Comparison of ENCODE assay signal across 11 cellular contexts in genomic region chr3:152127058-152127457, GRCh38.
DNase-seq lines count a peak whose midpoint lies in the region; ATAC-seq lines count a peak whose summit lies in the region.
"Had no signal": no experiment of that assay in that cellular context is flagged by ENCODE, and none has a peak within 500 bp of the region (broad histone marks: within the 10 kb centered on the region; RNA-seq: fewer than 3 reads in every experiment).

No MANE protein-coding gene starts in this region.

- intact Hi-C loops in head of caudate nucleus (cut with DNase I) = no loop called here

- no peaks in the 10 kb centered on the region for H3K27me3 Mint-ChIP-seq in stimulated activated naive CD8-positive, alpha-beta T cell treated with anti-CD3 and anti-CD28 coated beads, Interleukin-15, Interleukin-2, amounts not matched to agents 100 ng/mL and 50 ng/mL, for 24 hours

- peak in 1 of 2 donors; percentile 17 for DNase-seq in activated naive CD4-positive, alpha-beta T cell treated with anti-CD3 and anti-CD28 coated beads, Interleukin-2, amount 50 U/mL, for 72 hours (ENCODE audit: low spot score in 2 of 2)
- no peak for DNase-seq in activated naive CD4-positive, alpha-beta T cell treated with Interleukin-2 at 50 U/mL for 16 hours
- DNase-seq in T1000 (lab: John Stamatoyannopoulos, UW) (no peak), head of caudate nucleus (no peak), islet precursor cell (no peak)
- DNase-seq: C1 segment of cervical spinal cord, NCI-H446 had no signal

- H3K4me1 Mint-ChIP-seq in stimulated activated naive CD8-positive, alpha-beta T cell treated with anti-CD3 and anti-CD28 coated beads, Interleukin-15, Interleukin-2, amounts not matched to agents 100 ng/mL and 50 ng/mL, for 24 hours (ENCODE audit: low read depth) = peaks cover 27% of the 10 kb centered on the region

- H3K36me3 Mint-ChIP-seq in activated naive CD4-positive, alpha-beta T cell treated with anti-CD3 and anti-CD28 coated beads, Interleukin-2, amount 50 U/mL, for 72 hours = no peaks in the 10 kb centered on the region
- H3K36me3 Mint-ChIP-seq in stimulated activated naive CD8-positive, alpha-beta T cell treated with anti-CD3 and anti-CD28 coated beads, Interleukin-15, Interleukin-2, amounts not matched to agents 100 ng/mL and 50 ng/mL, for 24 hours (ENCODE audit: low read depth) = no peaks in the 10 kb centered on the region

- no peaks in the 10 kb centered on the region for H3K9me3 Mint-ChIP-seq in activated naive CD4-positive, alpha-beta T cell treated with anti-CD3 and anti-CD28 coated beads, Interleukin-2, amount 50 U/mL, for 72 hours
- H3K9me3 Mint-ChIP-seq in stimulated activated naive CD8-positive, alpha-beta T cell treated with anti-CD3 and anti-CD28 coated beads, Interleukin-15, Interleukin-2, amounts not matched to agents 100 ng/mL and 50 ng/mL, for 24 hours = no peaks in the 10 kb centered on the region

- peak overlapping the region; percentile 58 for H3K4me3 Mint-ChIP-seq in stimulated activated naive CD8-positive, alpha-beta T cell treated with anti-CD3 and anti-CD28 coated beads, Interleukin-15, Interleukin-2, amounts not matched to agents 100 ng/mL and 50 ng/mL, for 24 hours

- peak; percentile 95 to 97 for ATAC-seq in activated naive CD4-positive, alpha-beta T cell treated with anti-CD3 and anti-CD28 coated beads, Interleukin-2, amount 50 U/mL, for 72 hours
- peak; percentile 99 for ATAC-seq in GM21786 (IDR thresholded peaks at IDR 0.05; ENCODE audit: unreplicated experiment)
- ATAC-seq in HG03469 (IDR thresholded peaks at IDR 0.05; ENCODE audit: unreplicated experiment) = peak; percentile 100
- ATAC-seq: gastroesophageal sphincter had no signal

- H3K27ac Mint-ChIP-seq in activated naive CD4-positive, alpha-beta T cell treated with anti-CD3 and anti-CD28 coated beads, Interleukin-2, amount 50 U/mL, for 72 hours = peak overlapping the region; percentile 6 to 33
- H3K27ac Mint-ChIP-seq in stimulated activated naive CD8-positive, alpha-beta T cell treated with anti-CD3 and anti-CD28 coated beads, Interleukin-15, Interleukin-2, amounts not matched to agents 100 ng/mL and 50 ng/mL, for 24 hours = peak overlapping the region; percentile 78
